Comparison of ENCODE assay signal across 35 cellular contexts in genomic region chr11:134973801-134974200, GRCh38.
"Had no signal": no experiment of that assay in that cellular context is flagged by ENCODE, and none has a peak within 500 bp of the region (broad histone marks: within the 10 kb centered on the region; RNA-seq: fewer than 3 reads in every experiment).

No MANE protein-coding gene starts in this region.

- H3K4me3 ChIP-seq: MG63 had no signal

- H3K27me3 ChIP-seq: MG63 had no signal

- H3K9me3 ChIP-seq: MG63 had no signal

- DNase-seq: Karpas-422, Kasumi-1, KG1, MG63, MM.1S, MV-4-11, NCI-H1048, NCI-H1092, NCI-H1092 treated with DMSO at 0.1 percent for 48 hours, NCI-H1105, NCI-H1105 treated with DMSO at 0.1 percent for 48 hours, NCI-H1417, NCI-H1417 treated with DMSO at 0.1 percent for 48 hours, NCI-H1436, NCI-H1436 treated with DMSO at 0.1 percent for 48 hours, NCI-H146, NCI-H1694, NCI-H1694 treated with DMSO at 0.1 percent for 48 hours, NCI-H187, NCI-H187 treated with DMSO at 0.1 percent for 48 hours, NCI-H1930, NCI-H2029, NCI-H2029 treated with DMSO at 0.1 percent for 48 hours, NCI-H2081, NCI-H2081 treated with DMSO at 0.1 percent for 48 hours, NCI-H2107, NCI-H2171, NCI-H2171 treated with DMSO at 0.1 percent for 48 hours, NCI-H2227 treated with DMSO at 0.1 percent for 48 hours, NCI-H226, NCI-H345, NCI-H446, NCI-H446 treated with DMSO at 0.1 percent for 48 hours, NCI-H510A had no signal

- H3K36me3 ChIP-seq: MG63 had no signal

- H3K27ac ChIP-seq: KMS-11 had no signal
